In genomic region chr13:33409673-33410072, GRCh38 we compare ENCODE assay signal across 21 cellular contexts.
"Had no signal": no experiment of that assay in that cellular context is flagged by ENCODE, and none has a peak within 500 bp of the region (broad histone marks: within the 10 kb centered on the region; RNA-seq: fewer than 3 reads in every experiment).

No MANE protein-coding gene starts in this region.

- H3K9me3 ChIP-seq: breast epithelium, colonic mucosa, left ventricle myocardium inferior, prostate gland, right atrium auricular region, suprapubic skin, tibial nerve had no signal

- H3K27me3 ChIP-seq: breast epithelium, colonic mucosa, right atrium auricular region, suprapubic skin, tibial nerve had no signal

- H3K4me3 ChIP-seq: breast epithelium, colonic mucosa, left ventricle myocardium inferior, prostate gland, right atrium auricular region, suprapubic skin, tibial nerve had no signal

- DNase-seq: activated CD8-positive, alpha-beta memory T cell treated with anti-CD3 and anti-CD28 coated beads for 24 hours; activated CD8-positive, alpha-beta memory T cell treated with anti-CD3 and anti-CD28 coated beads, Interleukin-2, amount 50 U/mL, for 4 hours; activated naive CD4-positive, alpha-beta T cell treated with anti-CD3 and anti-CD28 coated beads for 36 hours; activated naive CD8-positive, alpha-beta T cell treated with anti-CD3 and anti-CD28 coated beads, Interleukin-2, amount 10 ng/mL, durations not matched to agents 7 days and 5 days; activated T-cell treated with anti-CD3 and anti-CD28 coated beads, Interleukin-2, amount 50 U/mL, for 24 hours; amniotic stem cell; colonic mucosa; endodermal cell; foreskin melanocyte; head of caudate nucleus; hypothalamus; left ventricle myocardium inferior; stimulated activated CD4-positive, alpha-beta T cell treated with anti-CD3 and anti-CD28 coated beads, Interleukin-12 subunit alpha, Interleukin-12 subunit beta, amount 100 ng/mL, for 4 hours; stimulated activated CD4-positive, alpha-beta T cell treated with anti-CD3 and anti-CD28 coated beads, Interleukin-4, amount 100 ng/mL, for 4 hours had no signal

- H3K4me1 ChIP-seq: breast epithelium, colonic mucosa, prostate gland, right atrium auricular region, suprapubic skin, tibial nerve had no signal

- FAIRE-seq: TTC549, urothelium cell line had no signal

- H3K36me3 ChIP-seq: breast epithelium, colonic mucosa, left ventricle myocardium inferior, prostate gland, right atrium auricular region, suprapubic skin, tibial nerve had no signal

- H3K27ac ChIP-seq: breast epithelium, colonic mucosa, left ventricle myocardium inferior, prostate gland, right atrium auricular region, suprapubic skin, tibial nerve had no signal
